ENCODE assay signal across 8 cellular contexts in the genomic region with DNA sequence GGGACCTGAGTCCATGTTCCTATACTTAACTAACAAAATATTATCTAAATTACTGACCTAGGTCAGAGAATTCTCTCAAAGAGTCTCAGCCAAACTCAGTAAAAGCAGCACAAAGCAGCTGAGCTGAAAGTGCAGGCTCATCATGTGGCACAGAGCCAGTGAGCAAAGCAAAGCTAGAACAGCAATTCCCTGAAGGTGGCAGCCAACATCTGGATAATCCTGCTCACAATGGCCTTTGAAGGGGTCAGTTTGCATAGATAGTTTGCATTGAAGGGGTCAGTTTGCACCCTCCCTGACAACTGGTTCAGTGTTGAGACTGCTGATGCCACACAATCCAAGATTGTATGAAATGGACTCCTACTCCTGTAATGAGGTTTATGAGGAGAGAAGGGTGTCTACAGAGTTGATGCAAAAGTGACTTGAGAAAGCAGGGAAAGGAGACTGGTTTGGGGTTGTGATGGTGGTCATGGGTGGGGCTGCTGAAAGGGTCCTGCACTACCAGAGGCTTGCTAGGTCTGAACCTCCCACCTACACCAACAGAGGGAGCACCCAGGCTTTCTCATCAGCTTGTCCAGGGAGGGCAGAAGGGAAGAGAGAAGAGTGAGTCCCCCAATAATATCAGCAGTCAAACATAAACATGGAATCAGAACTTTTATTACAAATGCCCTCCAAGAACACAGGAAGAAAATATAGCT. TPM values are rescaled to one million over a fixed set of nuclear protein-coding genes. Genes with fewer than 3 reads are reported as not detected.
DNase-seq lines count a peak whose midpoint lies in the region; ATAC-seq and TF ChIP-seq lines count a peak whose summit lies in the region.

No MANE protein-coding gene starts in this region.

- TF ChIP-seq POLR2A in Peyer's patch (IDR thresholded peaks at IDR 0.05): no peak

- no peak overlapping the region for H3K27ac Mint-ChIP-seq in stimulated activated naive CD8-positive, alpha-beta T cell treated with anti-CD3 and anti-CD28 coated beads, Interleukin-15, amount 100 ng/mL, for 72 hours
- H3K27ac Mint-ChIP-seq in stimulated activated effector memory CD8-positive, alpha-beta T cell treated with anti-CD3 and anti-CD28 coated beads, Interleukin-12 subunit alpha, Interleukin-12 subunit beta, amount 100 ng/mL, for 72 hours: no peak overlapping the region

- H3K4me3 Mint-ChIP-seq in stimulated activated naive CD8-positive, alpha-beta T cell treated with anti-CD3 and anti-CD28 coated beads, Interleukin-15, amount 100 ng/mL, for 72 hours: no peak overlapping the region
- H3K4me3 Mint-ChIP-seq in stimulated activated effector memory CD8-positive, alpha-beta T cell treated with anti-CD3 and anti-CD28 coated beads, Interleukin-12 subunit alpha, Interleukin-12 subunit beta, amount 100 ng/mL, for 72 hours: no peak overlapping the region

- TF ChIP-seq CTCF in brain microvascular endothelial cell (IDR thresholded peaks at IDR 0.05; ENCODE audit: low read depth, low read length, missing control alignments) (peak; percentile 55), Peyer's patch (IDR thresholded peaks at IDR 0.05) (no peak)

- DNase-seq in stimulated activated naive CD8-positive, alpha-beta T cell treated with anti-CD3 and anti-CD28 coated beads, Interleukin-15, amount 100 ng/mL, for 72 hours: no peak
- DNase-seq in stimulated activated naive CD8-positive, alpha-beta T cell treated with anti-CD3 and anti-CD28 coated beads, Interleukin-15, Interleukin-2, amounts not matched to agents 100 U/mL and 50 U/mL, for 24 hours: no peak
- DNase-seq in brain microvascular endothelial cell (peak; percentile 22), cerebellar cortex (ENCODE audit: low spot score) (no peak), Peyer's patch (no peak), NCI-H526 treated with DMSO at 0.1 percent for 48 hours (lab: John Stamatoyannopoulos, UW) (no peak)
- no peak for DNase-seq in stimulated activated effector memory CD8-positive, alpha-beta T cell treated with anti-CD3 and anti-CD28 coated beads, Interleukin-12 subunit alpha, Interleukin-12 subunit beta, amount 100 ng/mL, for 72 hours (ENCODE audit: low spot score in 2 of 2)

- H3K27me3 ChIP-seq in brain microvascular endothelial cell (replicated peaks) (no peaks in the 10 kb centered on the region), Peyer's patch (no peaks in the 10 kb centered on the region)

- in situ Hi-C loops in brain microvascular endothelial cell (cut with HindIII; ENCODE audit: low pct_ligation_motif_present, low sequenced_read_pairs): no loop called here

- no peaks in the 10 kb centered on the region for H3K36me3 Mint-ChIP-seq in stimulated activated effector memory CD8-positive, alpha-beta T cell treated with anti-CD3 and anti-CD28 coated beads, Interleukin-12 subunit alpha, Interleukin-12 subunit beta, amount 100 ng/mL, for 72 hours

- peaks cover 44% of the 10 kb centered on the region for H3K27me3 Mint-ChIP-seq in stimulated activated naive CD8-positive, alpha-beta T cell treated with anti-CD3 and anti-CD28 coated beads, Interleukin-15, amount 100 ng/mL, for 72 hours

- H3K9me3 Mint-ChIP-seq in stimulated activated naive CD8-positive, alpha-beta T cell treated with anti-CD3 and anti-CD28 coated beads, Interleukin-15, amount 100 ng/mL, for 72 hours: no peaks in the 10 kb centered on the region
- no peaks in the 10 kb centered on the region for H3K9me3 Mint-ChIP-seq in stimulated activated effector memory CD8-positive, alpha-beta T cell treated with anti-CD3 and anti-CD28 coated beads, Interleukin-12 subunit alpha, Interleukin-12 subunit beta, amount 100 ng/mL, for 72 hours

- no peaks in the 10 kb centered on the region for H3K9me3 ChIP-seq in Peyer's patch

- H3K4me1 ChIP-seq in Peyer's patch: no peaks in the 10 kb centered on the region

- H3K36me3 ChIP-seq in brain microvascular endothelial cell (replicated peaks) (no peaks in the 10 kb centered on the region), Peyer's patch (no peaks in the 10 kb centered on the region)

- ATAC-seq in stimulated activated naive CD8-positive, alpha-beta T cell treated with anti-CD3 and anti-CD28 coated beads, Interleukin-15, amount 100 ng/mL, for 72 hours: peak; percentile 37
- ATAC-seq in stimulated activated naive CD8-positive, alpha-beta T cell treated with anti-CD3 and anti-CD28 coated beads, Interleukin-15, Interleukin-2, amounts not matched to agents 100 U/mL and 50 U/mL, for 24 hours: no peak
- peak; percentile 58 for ATAC-seq in HG03139 (IDR thresholded peaks at IDR 0.05; ENCODE audit: unreplicated experiment)
- peak; percentile 31 for ATAC-seq in stimulated activated effector memory CD8-positive, alpha-beta T cell treated with anti-CD3 and anti-CD28 coated beads, Interleukin-12 subunit alpha, Interleukin-12 subunit beta, amount 100 ng/mL, for 72 hours

- H3K27ac ChIP-seq in brain microvascular endothelial cell: no peak overlapping the region
- no peak overlapping the region for H3K27ac ChIP-seq in Peyer's patch

- H3K4me3 ChIP-seq in brain microvascular endothelial cell (ENCODE audit: low read depth, low read length): no peak overlapping the region
- no peak overlapping the region for H3K4me3 ChIP-seq in Peyer's patch

- H3K4me1 Mint-ChIP-seq in stimulated activated naive CD8-positive, alpha-beta T cell treated with anti-CD3 and anti-CD28 coated beads, Interleukin-15, amount 100 ng/mL, for 72 hours: no peaks in the 10 kb centered on the region
- H3K4me1 Mint-ChIP-seq in stimulated activated effector memory CD8-positive, alpha-beta T cell treated with anti-CD3 and anti-CD28 coated beads, Interleukin-12 subunit alpha, Interleukin-12 subunit beta, amount 100 ng/mL, for 72 hours: no peaks in the 10 kb centered on the region

RNA-seq across cellular contexts. Expression of a gene that starts 39.7 kb away (rescaled TPM):
- 1 to 10 TPM in 1 of 4 donors, under 1 TPM in 1, not detected in 2; 0.53 to 1.7 TPM for total RNA-seq in Peyer's patch
